ENCODE assay signal across 9 cellular contexts in the genomic region with DNA sequence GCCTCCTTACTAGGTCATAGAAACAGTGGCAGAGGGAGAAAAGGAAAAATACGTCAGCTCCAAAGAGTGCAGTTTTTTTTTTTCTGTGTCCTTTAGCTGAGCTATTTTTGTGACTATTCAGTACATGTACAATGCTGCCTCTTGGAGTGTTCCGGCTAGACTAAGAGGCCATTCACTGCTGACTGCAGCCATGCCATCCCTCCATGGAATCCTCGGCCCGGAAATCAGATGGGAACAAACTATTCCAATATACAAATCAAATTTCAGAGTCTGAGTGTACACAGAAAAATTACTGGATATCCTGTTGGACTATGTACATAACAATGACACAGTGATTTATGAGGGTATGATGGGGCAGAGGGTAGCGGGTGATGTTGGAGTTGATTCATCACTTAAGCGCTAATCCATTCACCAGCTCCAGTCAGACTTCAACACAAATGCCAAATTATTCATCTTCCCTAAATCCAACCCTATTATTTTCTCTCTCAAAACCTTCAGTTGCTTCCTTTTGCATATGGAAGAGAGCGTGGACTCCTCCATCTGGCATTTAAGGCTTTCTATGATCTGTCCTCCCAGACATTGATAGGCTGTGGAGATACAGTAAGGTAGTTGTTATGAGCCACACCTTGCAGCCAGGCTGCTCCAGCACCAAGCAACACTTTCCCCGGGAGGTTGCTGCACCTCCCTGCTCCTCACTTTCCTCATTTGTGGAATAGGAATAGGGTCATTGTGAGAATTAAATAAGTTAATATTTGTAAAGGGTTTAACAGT.
DNase-seq lines count a peak whose midpoint lies in the region; ATAC-seq and TF ChIP-seq lines count a peak whose summit lies in the region.
"Had no signal": no experiment of that assay in that cellular context is flagged by ENCODE, and none has a peak within 500 bp of the region (broad histone marks: within the 10 kb centered on the region; RNA-seq: fewer than 3 reads in every experiment).

No MANE protein-coding gene starts in this region.

- H3K9ac ChIP-seq in SK-N-SH = peak overlapping the region; percentile 78

- H3K27me3 Mint-ChIP-seq in mesothelial cell of epicardium (ENCODE audit: low read depth) = no peaks in the 10 kb centered on the region

- H3K4me1 Mint-ChIP-seq in mesothelial cell of epicardium = no peaks in the 10 kb centered on the region

- TF ChIP-seq EP300 in SK-N-SH (IDR thresholded peaks at IDR 0.05; ENCODE audit: borderline replicate concordance in 1 of 2, low read depth in 1 of 2, low read length in 1 of 2) = peak; percentile 35 to 90; a peak in 3 of 4 replicates
- peak; percentile 80 for TF ChIP-seq EP300 in gastroesophageal sphincter (IDR thresholded peaks at IDR 0.05)

- POLR2A ChIA-PET in SK-N-SH (lab: Yijun Ruan, JAX) = no interaction called here

- H3F3A ChIP-seq in SK-N-SH (replicated peaks; ENCODE audit: insufficient read depth) = peaks cover 67% of the 10 kb centered on the region

- TF ChIP-seq CTCF in SK-N-SH (IDR thresholded peaks at IDR 0.05) (no peak), gastroesophageal sphincter (IDR thresholded peaks at IDR 0.05) (peak in 2 of 4 experiments; percentile 37 to 40), mesothelial cell of epicardium (IDR thresholded peaks at IDR 0.05; ENCODE audit: unreplicated experiment) (no peak)

- CTCF ChIA-PET in SK-N-SH (lab: Yijun Ruan, JAX) = interaction anchor here (1.8 kb wide), 1 partner anchor 523 kb away, joined by 6 read pairs; no protein-coding TSS in a partner anchor

- no peak for TF ChIP-seq RAD21 in SK-N-SH (IDR thresholded peaks at IDR 0.05; ENCODE audit: low read length)

- H3K27ac ChIP-seq in SK-N-SH (ENCODE audit: low read depth in 2 of 2, low read length in 1 of 2) (peak overlapping the region; percentile 40 to 99; a peak in 3 of 4 replicates), gastroesophageal sphincter (peak overlapping the region; percentile 93 to 100 (median 96))

- H3K4me3 ChIP-seq in SK-N-SH (ENCODE audit: low read depth in 2 of 2, low read length in 1 of 2) (peak overlapping the region in 1 of 2 experiments; percentile 20; a peak in 2 of 4 replicates), gastroesophageal sphincter (no peak overlapping the region)

- peaks cover 0 to 57% of the 10 kb centered on the region in 2 experiments for H3K4me1 ChIP-seq in SK-N-SH (ENCODE audit: control insufficient read depth in 1 of 2, insufficient read depth in 2 of 2, low read depth in 1 of 2, low read length in 1 of 2)
- peaks cover 35 to 99% (median 56%) of the 10 kb centered on the region in 3 donors for H3K4me1 ChIP-seq in gastroesophageal sphincter

- H3K4me2 ChIP-seq in SK-N-SH = peak overlapping the region; percentile 81

- H4K20me1 ChIP-seq in SK-N-SH (ENCODE audit: insufficient read depth) = no peaks in the 10 kb centered on the region

- 4% methylated on average over 8 of the region's 8 CpGs for WGBS in SK-N-SH (ENCODE audit: low lambda C conversion rate)
- 33 to 37% methylated on average over 7 to 8 of the region's 8 CpGs for WGBS in gastroesophageal sphincter (ENCODE audit: low coverage in 1 of 2), 2 donors

- no peak overlapping the region for H3K4me3 Mint-ChIP-seq in mesothelial cell of epicardium

- H3K79me2 ChIP-seq in SK-N-SH (ENCODE audit: insufficient read depth) = peaks cover 72% of the 10 kb centered on the region

- H3K36me3 ChIP-seq in SK-N-SH (replicated peaks in 1 of 2; ENCODE audit: control insufficient read depth in 1 of 2, insufficient read depth in 2 of 2, low read length in 1 of 2) (peaks cover 0 to under 1% of the 10 kb centered on the region in 2 experiments), gastroesophageal sphincter (no peaks in the 10 kb centered on the region)

- no peaks in the 10 kb centered on the region for H3K9me3 Mint-ChIP-seq in mesothelial cell of epicardium

- TF ChIP-seq POLR2A in gastroesophageal sphincter (IDR thresholded peaks at IDR 0.05) = no peak

- no peak overlapping the region for H2AFZ ChIP-seq in SK-N-SH (ENCODE audit: low read depth)

- H3K9me3 ChIP-seq in SK-N-SH = no peaks in the 10 kb centered on the region
- no peaks in the 10 kb centered on the region for H3K9me3 ChIP-seq in gastroesophageal sphincter

- DNase-seq in EL (peak; percentile 95), SK-N-SH (no peak), putamen (ENCODE audit: low spot score) (peak; percentile 80), NCI-H2107 (lab: John Stamatoyannopoulos, UW) (no peak), mesothelial cell of epicardium (ENCODE audit: low spot score in 2 of 2, unreplicated experiment in 2 of 2) (no peak), NCI-H128 (lab: John Stamatoyannopoulos, UW; ENCODE audit: unreplicated experiment) (no peak)
- DNase-seq: RPMI8226 had no signal

- no peaks in the 10 kb centered on the region for H3K36me3 Mint-ChIP-seq in mesothelial cell of epicardium

- ATAC-seq in gastroesophageal sphincter = peak; percentile 50
- no peak for ATAC-seq in GM18517 (IDR thresholded peaks at IDR 0.05; ENCODE audit: unreplicated experiment)

- H3K27me3 ChIP-seq in SK-N-SH (ENCODE audit: insufficient read depth) (no peaks in the 10 kb centered on the region), gastroesophageal sphincter (no peaks in the 10 kb centered on the region)

- H3K9me2 ChIP-seq in SK-N-SH = no peaks in the 10 kb centered on the region

- H3K27ac Mint-ChIP-seq in mesothelial cell of epicardium = no peak overlapping the region

TF ChIP-seq in SK-N-SH, 30 proteins besides CTCF, POLR2A, EP300 and RAD21 (continues in another document):
- TF ChIP-seq SIN3A (IDR thresholded peaks at IDR 0.05; ENCODE audit: borderline replicate concordance, low read depth, low read length) (peak; percentile 79; the same call in 1 of the 2 replicates), ELF1 (IDR thresholded peaks at IDR 0.05) (peak; percentile 46; the same call in 1 of the 2 replicates), RFX5 (IDR thresholded peaks at IDR 0.05; ENCODE audit: low read length) (no peak), RXRA (IDR thresholded peaks at IDR 0.05; ENCODE audit: borderline replicate concordance, low read depth) (peak; percentile 93), EZH2phosphoT487 (IDR thresholded peaks at IDR 0.05; ENCODE audit: borderline replicate concordance, low read depth) (no peak), FOXM1 (IDR thresholded peaks at IDR 0.05; ENCODE audit: low read depth) (peak; percentile 86; the same call in 1 of the 2 replicates), NFIC (IDR thresholded peaks at IDR 0.05; ENCODE audit: borderline replicate concordance) (peak; percentile 92), YY1 (IDR thresholded peaks at IDR 0.05; ENCODE audit: low read depth) (peak; percentile 75; the same call in 1 of the 2 replicates)
- TF ChIP-seq, protein P1, sequence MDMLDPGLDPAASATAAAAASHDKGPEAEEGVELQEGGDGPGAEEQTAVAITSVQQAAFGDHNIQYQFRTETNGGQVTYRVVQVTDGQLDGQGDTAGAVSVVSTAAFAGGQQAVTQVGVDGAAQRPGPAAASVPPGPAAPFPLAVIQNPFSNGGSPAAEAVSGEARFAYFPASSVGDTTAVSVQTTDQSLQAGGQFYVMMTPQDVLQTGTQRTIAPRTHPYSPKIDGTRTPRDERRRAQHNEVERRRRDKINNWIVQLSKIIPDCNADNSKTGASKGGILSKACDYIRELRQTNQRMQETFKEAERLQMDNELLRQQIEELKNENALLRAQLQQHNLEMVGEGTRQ (IDR thresholded peaks at IDR 0.05; ENCODE audit: borderline replicate concordance, low read depth, low read length) = no peak
- TF ChIP-seq, protein P2, sequence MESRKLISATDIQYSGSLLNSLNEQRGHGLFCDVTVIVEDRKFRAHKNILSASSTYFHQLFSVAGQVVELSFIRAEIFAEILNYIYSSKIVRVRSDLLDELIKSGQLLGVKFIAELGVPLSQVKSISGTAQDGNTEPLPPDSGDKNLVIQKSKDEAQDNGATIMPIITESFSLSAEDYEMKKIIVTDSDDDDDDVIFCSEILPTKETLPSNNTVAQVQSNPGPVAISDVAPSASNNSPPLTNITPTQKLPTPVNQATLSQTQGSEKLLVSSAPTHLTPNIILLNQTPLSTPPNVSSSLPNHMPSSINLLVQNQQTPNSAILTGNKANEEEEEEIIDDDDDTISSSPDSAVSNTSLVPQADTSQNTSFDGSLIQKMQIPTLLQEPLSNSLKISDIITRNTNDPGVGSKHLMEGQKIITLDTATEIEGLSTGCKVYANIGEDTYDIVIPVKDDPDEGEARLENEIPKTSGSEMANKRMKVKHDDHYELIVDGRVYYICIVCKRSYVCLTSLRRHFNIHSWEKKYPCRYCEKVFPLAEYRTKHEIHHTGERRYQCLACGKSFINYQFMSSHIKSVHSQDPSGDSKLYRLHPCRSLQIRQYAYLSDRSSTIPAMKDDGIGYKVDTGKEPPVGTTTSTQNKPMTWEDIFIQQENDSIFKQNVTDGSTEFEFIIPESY (IDR thresholded peaks at IDR 0.05; ENCODE audit: borderline replicate concordance, low read depth) = peak; percentile 87
- TF ChIP-seq, protein P3, sequence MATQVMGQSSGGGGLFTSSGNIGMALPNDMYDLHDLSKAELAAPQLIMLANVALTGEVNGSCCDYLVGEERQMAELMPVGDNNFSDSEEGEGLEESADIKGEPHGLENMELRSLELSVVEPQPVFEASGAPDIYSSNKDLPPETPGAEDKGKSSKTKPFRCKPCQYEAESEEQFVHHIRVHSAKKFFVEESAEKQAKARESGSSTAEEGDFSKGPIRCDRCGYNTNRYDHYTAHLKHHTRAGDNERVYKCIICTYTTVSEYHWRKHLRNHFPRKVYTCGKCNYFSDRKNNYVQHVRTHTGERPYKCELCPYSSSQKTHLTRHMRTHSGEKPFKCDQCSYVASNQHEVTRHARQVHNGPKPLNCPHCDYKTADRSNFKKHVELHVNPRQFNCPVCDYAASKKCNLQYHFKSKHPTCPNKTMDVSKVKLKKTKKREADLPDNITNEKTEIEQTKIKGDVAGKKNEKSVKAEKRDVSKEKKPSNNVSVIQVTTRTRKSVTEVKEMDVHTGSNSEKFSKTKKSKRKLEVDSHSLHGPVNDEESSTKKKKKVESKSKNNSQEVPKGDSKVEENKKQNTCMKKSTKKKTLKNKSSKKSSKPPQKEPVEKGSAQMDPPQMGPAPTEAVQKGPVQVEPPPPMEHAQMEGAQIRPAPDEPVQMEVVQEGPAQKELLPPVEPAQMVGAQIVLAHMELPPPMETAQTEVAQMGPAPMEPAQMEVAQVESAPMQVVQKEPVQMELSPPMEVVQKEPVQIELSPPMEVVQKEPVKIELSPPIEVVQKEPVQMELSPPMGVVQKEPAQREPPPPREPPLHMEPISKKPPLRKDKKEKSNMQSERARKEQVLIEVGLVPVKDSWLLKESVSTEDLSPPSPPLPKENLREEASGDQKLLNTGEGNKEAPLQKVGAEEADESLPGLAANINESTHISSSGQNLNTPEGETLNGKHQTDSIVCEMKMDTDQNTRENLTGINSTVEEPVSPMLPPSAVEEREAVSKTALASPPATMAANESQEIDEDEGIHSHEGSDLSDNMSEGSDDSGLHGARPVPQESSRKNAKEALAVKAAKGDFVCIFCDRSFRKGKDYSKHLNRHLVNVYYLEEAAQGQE (IDR thresholded peaks at IDR 0.05; ENCODE audit: low read depth, low read length) = no peak

Comparison
In these comparisons a context has a peak if more than half of its experiments do, and no peak if none do; other contexts are left out.
1. DNase-seq: peak in EL (single experiment) and putamen (single experiment); none in SK-N-SH (single experiment), NCI-H2107 (single experiment), mesothelial cell of epicardium (0 of 2) and NCI-H128 (single experiment).